Comparison of ENCODE assay signal across 23 cellular contexts in genomic region chr2:236963631-236964030, GRCh38.
"Had no signal": no experiment of that assay in that cellular context is flagged by ENCODE, and none has a peak within 500 bp of the region (broad histone marks: within the 10 kb centered on the region; RNA-seq: fewer than 3 reads in every experiment).

No MANE protein-coding gene starts in this region.

- H3K9me3 Mint-ChIP-seq: activated naive CD8-positive, alpha-beta T cell treated with anti-CD3 and anti-CD28 coated beads, Interleukin-2, amount 10 ng/mL, durations not matched to agents 7 days and 5 days had no signal

- ATAC-seq: activated CD4-positive, alpha-beta T cell treated with anti-CD3 and anti-CD28 coated beads for 36 hours; activated CD8-positive, alpha-beta T cell treated with anti-CD3 and anti-CD28 coated beads, Interleukin-2, amount 10 ng/mL, durations not matched to agents 7 days and 5 days; K562; PC-3 had no signal

- H3K27ac ChIP-seq: adrenal gland, WERI-Rb-1 had no signal

- H3K4me3 Mint-ChIP-seq: activated CD4-positive, alpha-beta T cell treated with anti-CD3 and anti-CD28 coated beads for 36 hours; activated CD8-positive, alpha-beta T cell treated with anti-CD3 and anti-CD28 coated beads, Interleukin-2, amount 10 ng/mL, durations not matched to agents 7 days and 5 days; activated naive CD8-positive, alpha-beta T cell treated with anti-CD3 and anti-CD28 coated beads, Interleukin-2, amount 10 ng/mL, durations not matched to agents 7 days and 5 days had no signal

- H3K36me3 ChIP-seq: adrenal gland, WERI-Rb-1 had no signal

- H3K9me3 ChIP-seq: adrenal gland had no signal

- H3K27ac Mint-ChIP-seq: activated CD4-positive, alpha-beta T cell treated with anti-CD3 and anti-CD28 coated beads for 36 hours; activated CD8-positive, alpha-beta T cell treated with anti-CD3 and anti-CD28 coated beads, Interleukin-2, amount 10 ng/mL, durations not matched to agents 7 days and 5 days; activated naive CD8-positive, alpha-beta T cell treated with anti-CD3 and anti-CD28 coated beads, Interleukin-2, amount 10 ng/mL, durations not matched to agents 7 days and 5 days had no signal

- H3K27me3 ChIP-seq: adrenal gland had no signal

- DNase-seq: activated CD4-positive, alpha-beta T cell treated with anti-CD3 and anti-CD28 coated beads for 36 hours; activated CD4-positive, alpha-beta T cell treated with anti-CD3 and anti-CD28 coated beads, Interleukin-2, amount 50 U/mL, for 1 hour; activated CD8-positive, alpha-beta T cell treated with anti-CD3 and anti-CD28 coated beads, Interleukin-2, amount 10 ng/mL, durations not matched to agents 7 days and 5 days; activated naive CD4-positive, alpha-beta T cell treated with anti-CD3 and anti-CD28 coated beads, Interleukin-2, amount 50 U/mL, for 16 hours; activated naive CD8-positive, alpha-beta T cell treated with anti-CD3 and anti-CD28 coated beads, Interleukin-2, amount 10 ng/mL, durations not matched to agents 7 days and 5 days; activated T-cell treated with anti-CD3 and anti-CD28 coated beads, Interleukin-2, amount 50 U/mL, for 1 hour; anterior cingulate cortex; caudate nucleus; Karpas-422; MM.1S; NCI-H1105; NCI-H1436 treated with DMSO at 0.1 percent for 48 hours; NCI-H187; NCI-H2081; NCI-H510A treated with DMSO at 0.1 percent for 48 hours; NCI-H69; NK-92 treated with Interleukin-12 subunit alpha and Interleukin-12 subunit beta, amount 100 ng/mL, for 24 hours; PC-3; SIG-M5; T-helper 2 cell; WERI-Rb-1 had no signal

- H3K4me3 ChIP-seq: adrenal gland, K562 had no signal

- H3K27me3 Mint-ChIP-seq: activated CD4-positive, alpha-beta T cell treated with anti-CD3 and anti-CD28 coated beads for 36 hours; activated naive CD8-positive, alpha-beta T cell treated with anti-CD3 and anti-CD28 coated beads, Interleukin-2, amount 10 ng/mL, durations not matched to agents 7 days and 5 days had no signal
